Comparison of ENCODE assay signal across 13 cellular contexts in the genomic region with DNA sequence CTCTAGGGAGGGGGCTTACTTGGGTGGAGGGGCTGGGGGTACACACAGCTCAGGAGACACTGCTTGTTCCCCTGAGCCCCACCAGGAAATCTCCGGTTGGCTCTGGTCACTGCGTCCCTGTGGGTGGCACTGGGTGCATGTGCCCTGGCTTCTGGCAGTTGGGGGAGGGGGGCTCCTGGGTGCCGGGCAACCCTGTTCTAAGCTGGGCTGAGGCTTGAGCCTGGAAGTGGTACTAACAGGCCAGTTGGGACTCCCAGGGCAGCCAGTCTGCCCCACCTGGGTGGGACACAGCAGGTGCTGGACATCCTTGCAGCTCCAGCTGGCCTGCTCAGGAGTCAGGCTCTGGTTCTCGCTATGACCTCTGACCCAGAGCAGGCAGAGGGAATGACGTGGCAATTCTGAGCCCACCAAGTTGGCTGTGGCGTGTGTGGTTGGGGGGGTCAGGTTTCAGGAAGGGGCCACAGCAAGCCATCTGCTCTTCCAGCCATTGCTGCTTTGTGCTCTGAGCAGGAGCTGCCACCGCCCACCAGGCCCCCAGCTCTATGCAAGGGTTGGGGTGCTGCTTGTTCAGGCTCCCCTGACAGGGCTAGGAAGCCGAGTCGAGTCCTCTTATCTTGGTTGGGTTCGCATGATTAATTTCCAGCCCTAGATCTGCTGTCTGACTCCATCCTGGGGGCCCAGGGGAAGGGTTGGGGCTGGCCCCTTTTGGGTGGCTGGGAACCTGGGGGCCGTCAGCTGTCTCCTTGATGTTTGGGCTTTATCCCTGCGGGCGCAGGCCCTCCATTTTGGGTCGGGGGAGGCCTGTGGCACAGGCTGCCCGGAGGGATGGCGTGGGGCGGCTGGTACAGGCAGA. TPM values are rescaled to one million over a fixed set of nuclear protein-coding genes. Genes with fewer than 3 reads are reported as not detected.
DNase-seq lines count a peak whose midpoint lies in the region; ATAC-seq, FAIRE-seq and TF ChIP-seq lines count a peak whose summit lies in the region.
"Had no signal": no experiment of that assay in that cellular context is flagged by ENCODE, and none has a peak within 500 bp of the region (broad histone marks: within the 10 kb centered on the region; RNA-seq: fewer than 3 reads in every experiment).

No MANE protein-coding gene starts in this region.

- H4K5ac ChIP-seq in H1 (ENCODE audit: insufficient read length, low read depth, low read length) = peak overlapping the region; percentile 47

- ATAC-seq in GM18498 (IDR thresholded peaks at IDR 0.05; ENCODE audit: unreplicated experiment) = no peak
- ATAC-seq: gastroesophageal sphincter; stimulated activated naive B cell treated with anti-CD40 and anti-IgM and Interleukin-4, amounts not matched to agents 10 μg/mL and 1 μg/mL and 100 μg/mL, for 72 hours had no signal

- no peak overlapping the region for H2BK15ac ChIP-seq in H1 (ENCODE audit: low read length)

- H3K27me3 ChIP-seq in H1 (replicated peaks in 1 of 4; ENCODE audit: control insufficient read depth in 3 of 4, extremely low read depth in 1 of 4, insufficient read depth in 3 of 4, low read length in 3 of 4) (peaks cover 12 to 41% (median 33%) of the 10 kb centered on the region in 4 experiments), PC-9 (ENCODE audit: insufficient read depth, low read depth) (peaks cover 12% of the 10 kb centered on the region; the same call in 1 of the 2 replicates)

- no TSS peak for BruUV-seq in PC-9 (replicated peaks; lab: Mats Ljungman, UMichigan)

- no peak for TF ChIP-seq EP300 in H1 (IDR thresholded peaks at IDR 0.05; ENCODE audit: borderline replicate concordance in 1 of 2, low read depth in 2 of 2, low read length in 2 of 2)

- DNase-seq in stimulated activated CD4-positive, alpha-beta T cell treated with anti-CD3 and anti-CD28 coated beads, Interleukin-1b, Interleukin-23, amount 100 ng/mL, for 48 hours = peak; percentile 25
- no peak for DNase-seq in stimulated activated CD4-positive, alpha-beta T cell treated with anti-CD3 and anti-CD28 coated beads, Interleukin-12 subunit alpha, Interleukin-12 subunit beta, amount 100 ng/mL, for 4 hours
- DNase-seq in T-helper 2 cell treated with Interferon-gamma antibody and Interleukin-4, amounts not matched to agents 5 μg/mL and 100 μg/mL, for 36 hours (ENCODE audit: low spot score) = peak; percentile 35
- DNase-seq in H1 (ENCODE audit: low read depth in 1 of 2, low spot score in 2 of 2) (no peak), PC-9 (no peak), occipital lobe (lab: John Stamatoyannopoulos, UW) (no peak), NCI-H128 (lab: John Stamatoyannopoulos, UW; ENCODE audit: unreplicated experiment) (no peak)
- DNase-seq: effector CD8-positive, alpha-beta T cell; stimulated activated naive B cell treated with anti-CD40 and anti-IgM and Interleukin-4, amounts not matched to agents 10 μg/mL and 1 μg/mL and 100 μg/mL, for 72 hours had no signal

- peak overlapping the region; percentile 39; the same call in 1 of the 2 replicates for H2AK5ac ChIP-seq in H1 (ENCODE audit: low read depth, low read length)

- H3K9ac ChIP-seq in H1 (replicated peaks in 1 of 4; ENCODE audit: extremely low read depth in 1 of 4, low read depth in 3 of 4, low read length in 3 of 4) = no peak overlapping the region

- H3K9me2 ChIP-seq in PC-9 (ENCODE audit: insufficient read depth) = no peaks in the 10 kb centered on the region

- no peak for TF ChIP-seq POLR2A in H1 (IDR thresholded peaks at IDR 0.05; ENCODE audit: control extremely low read depth in 1 of 2, low read depth in 2 of 2, low read length in 2 of 2)

- peak overlapping the region; percentile 42 for H4K91ac ChIP-seq in H1 (replicated peaks; ENCODE audit: insufficient read length, low read length)

- H3K4me3 Mint-ChIP-seq in T-helper 2 cell treated with Interferon-gamma antibody and Interleukin-4, amounts not matched to agents 5 μg/mL and 100 μg/mL, for 36 hours = peak overlapping the region; percentile 70

- peak overlapping the region in 1 of 2 experiments; percentile 14; a peak in 2 of 4 replicates for H3K4me2 ChIP-seq in H1 (ENCODE audit: insufficient read depth in 1 of 2, low read depth in 2 of 2, low read length in 2 of 2)
- H3K4me2 ChIP-seq in PC-9 = no peak overlapping the region

- no peak overlapping the region for H3K23ac ChIP-seq in H1 (ENCODE audit: insufficient read length)

- H2BK5ac ChIP-seq in H1 (ENCODE audit: low read depth, low read length) = peak overlapping the region; percentile 84

- H3F3A ChIP-seq in PC-9 (ENCODE audit: insufficient read depth, low read depth) = peaks cover 25% of the 10 kb centered on the region; the same call in 1 of the 2 replicates

- POLR2A ChIA-PET in H1 (lab: Charles Lee; ENCODE audit: partially characterized antibody) (interaction anchor here (1.0 to 1.9 kb wide), 8 partner anchors 9 to 54 kb away, joined by 3 to 8 read pairs (median 4); partner anchors contain the start of gene TCEA2), PC-9 (lab: Charles Lee; ENCODE audit: unreplicated experiment) (no interaction called here)

- H3K14ac ChIP-seq in H1 (ENCODE audit: insufficient read length) = no peak overlapping the region

- peaks cover 0 to 3% of the 10 kb centered on the region in 2 experiments for H4K20me1 ChIP-seq in H1 (replicated peaks in 1 of 2; ENCODE audit: control insufficient read depth in 1 of 2, insufficient read depth in 2 of 2, low read length in 2 of 2)
- peaks cover 12% of the 10 kb centered on the region for H4K20me1 ChIP-seq in PC-9 (ENCODE audit: insufficient read depth)

- H4K8ac ChIP-seq in H1 (ENCODE audit: extremely low read depth, insufficient read depth, low read length) = no peak overlapping the region

- H3K79me1 ChIP-seq in H1 (ENCODE audit: low read depth, low read length) = no peaks in the 10 kb centered on the region; the same call in 1 of the 2 replicates

- no peak overlapping the region for H3K4ac ChIP-seq in H1 (replicated peaks; ENCODE audit: insufficient read length, low read depth, low read length)

- peaks cover 3% of the 10 kb centered on the region; the same call in 1 of the 2 replicates for H3K23me2 ChIP-seq in H1 (ENCODE audit: low read depth, low read length)

- CTCF ChIA-PET in H1 (lab: Charles Lee; ENCODE audit: partially characterized antibody) = interaction anchor here (1.0 to 7.3 kb wide), 13 partner anchors 9 to 105 kb away, joined by 3 to 73 read pairs (median 3); partner anchors contain the start of genes LKAAEAR1, PRPF6 and TCEA2
- CTCF ChIA-PET in PC-9 (lab: Charles Lee) = no interaction called here

- H3K27me3 Mint-ChIP-seq in T-helper 2 cell treated with Interferon-gamma antibody and Interleukin-4, amounts not matched to agents 5 μg/mL and 100 μg/mL, for 36 hours (ENCODE audit: low read depth) = no peaks in the 10 kb centered on the region

- H2BK20ac ChIP-seq in H1 (ENCODE audit: low read length) = peak overlapping the region; percentile 61; the same call in 1 of the 2 replicates

- peaks cover 42% of the 10 kb centered on the region for H3K4me1 Mint-ChIP-seq in T-helper 2 cell treated with Interferon-gamma antibody and Interleukin-4, amounts not matched to agents 5 μg/mL and 100 μg/mL, for 36 hours (ENCODE audit: low read depth)

- intact Hi-C loops in PC-9 (cut with micrococcal nuclease; ENCODE audit: unreplicated experiment) = no loop called here

- no peaks in the 10 kb centered on the region for H3K9me3 ChIP-seq in H1 (ENCODE audit: insufficient read depth in 2 of 2, low read depth in 1 of 2, low read length in 1 of 2)
- H3K9me3 ChIP-seq in PC-9 (ENCODE audit: insufficient read depth, low read depth) = no peaks in the 10 kb centered on the region
- H3K9me3 ChIP-seq: gastroesophageal sphincter, HAP-1 had no signal

- H2BK120ac ChIP-seq in H1 (replicated peaks; ENCODE audit: low read depth, low read length) = no peak overlapping the region

- H2AFZ ChIP-seq in H1 (ENCODE audit: low read length) (no peak overlapping the region), PC-9 (no peak overlapping the region)

- H2BK12ac ChIP-seq in H1 (ENCODE audit: low read depth, low read length) = 0 out of 2 replicates have a peak overlapping the region, but pooled peaks have one; percentile 60

- no peak overlapping the region for H3K56ac ChIP-seq in H1 (replicated peaks; ENCODE audit: insufficient read length, low read depth, low read length)

- no peak overlapping the region for H3K4me3 ChIP-seq in H1 (ENCODE audit: extremely low read depth in 1 of 4, insufficient read depth in 2 of 4, low read depth in 3 of 4, low read length in 4 of 4)
- no peak overlapping the region for H3K4me3 ChIP-seq in PC-9
- H3K4me3 ChIP-seq: gastroesophageal sphincter, HAP-1 had no signal

- TF ChIP-seq CTCF in H1 (IDR thresholded peaks at IDR 0.05; ENCODE audit: control extremely low read depth in 1 of 3, insufficient read depth in 1 of 3, low read depth in 1 of 3, low read length in 3 of 3) (no peak), PC-9 (conservative IDR thresholded peaks at IDR 0.05) (no peak)

- H3K36me3 Mint-ChIP-seq in T-helper 2 cell treated with Interferon-gamma antibody and Interleukin-4, amounts not matched to agents 5 μg/mL and 100 μg/mL, for 36 hours (ENCODE audit: low read depth) = peaks cover 10% of the 10 kb centered on the region

- FAIRE-seq in H1 (lab: Jason Lieb, UNC) = no peak

- H3K36me3 ChIP-seq in H1 (ENCODE audit: control insufficient read depth in 2 of 4, insufficient read depth in 4 of 4, low read length in 3 of 4) (peaks cover 4 to 11% (median 7%) of the 10 kb centered on the region in 4 experiments; a peak in 5 of 8 replicates), PC-9 (ENCODE audit: low read depth) (no peaks in the 10 kb centered on the region)

- H3K27ac Mint-ChIP-seq in T-helper 2 cell treated with Interferon-gamma antibody and Interleukin-4, amounts not matched to agents 5 μg/mL and 100 μg/mL, for 36 hours = peak overlapping the region; percentile 79
- H3K27ac Mint-ChIP-seq: stimulated activated naive B cell treated with anti-CD40 and anti-IgM and Interleukin-4, amounts not matched to agents 10 μg/mL and 1 μg/mL and 100 μg/mL, for 72 hours had no signal

- 79% methylated on average over 12 of the region's 17 CpGs; no CpG with 5 or more reads in 1 of the 2 experiments for WGBS in H1 (ENCODE audit: extremely low coverage in 1 of 2, insufficient coverage in 1 of 2, insufficient read length in 1 of 2, insufficient replicate concordance in 2 of 2, low coverage in 1 of 2, low lambda C conversion rate in 2 of 2, missing lambda C conversion rate in 1 of 2), 2 experiments

- no peak for TF ChIP-seq RAD21 in H1 (IDR thresholded peaks at IDR 0.05 in 1 of 2, conservative IDR thresholded peaks at IDR 0.05 in 1 of 2; ENCODE audit: low read depth in 2 of 2, low read length in 2 of 2)

- H3K18ac ChIP-seq in H1 (ENCODE audit: extremely low read depth, low read length) = peak overlapping the region; percentile 83; the same call in 1 of the 2 replicates

- no peaks in the 10 kb centered on the region for H3K9me3 Mint-ChIP-seq in T-helper 2 cell treated with Interferon-gamma antibody and Interleukin-4, amounts not matched to agents 5 μg/mL and 100 μg/mL, for 36 hours
- H3K9me3 Mint-ChIP-seq: stimulated activated naive B cell treated with anti-CD40 and anti-IgM and Interleukin-4, amounts not matched to agents 10 μg/mL and 1 μg/mL and 100 μg/mL, for 72 hours had no signal

- H3K79me2 ChIP-seq in H1 (ENCODE audit: control insufficient read depth in 1 of 2, insufficient read depth in 2 of 2, low read length in 2 of 2) = no peaks in the 10 kb centered on the region
- no peaks in the 10 kb centered on the region for H3K79me2 ChIP-seq in PC-9 (ENCODE audit: low read depth)

- H3K4me1 ChIP-seq in H1 (replicated peaks in 1 of 4; ENCODE audit: control insufficient read depth in 3 of 4, insufficient read depth in 4 of 4, low read length in 3 of 4) = peaks cover 0 to 19% (median 15%) of the 10 kb centered on the region in 4 experiments; a peak in 6 of 7 replicates
- peaks cover 13% of the 10 kb centered on the region; the same call in 1 of the 2 replicates for H3K4me1 ChIP-seq in PC-9 (replicated peaks; ENCODE audit: insufficient read depth)

- H3K27ac ChIP-seq in H1 (ENCODE audit: low read depth, low read length) (0 out of 2 replicates have a peak overlapping the region, but pooled peaks have one; percentile 19), PC-9 (no peak overlapping the region)
- H3K27ac ChIP-seq: gastroesophageal sphincter had no signal

RNA-seq across cellular contexts. Expression of gene C20orf204, which starts 0.6 kb away (rescaled TPM):
- 0.52 and 0.61 TPM in 2 replicates for total RNA-seq in H1 (2021; fragmentation: NEBNext Ultra II Directional; extraction: Animal tissue kit (Norgen Biotek cat#: 25700))
- 0.39 and 0.96 TPM in 2 replicates for polyA plus RNA-seq in H1 (2011; rRNA removed)
- 0.36 TPM for polyA plus RNA-seq in H1 (2011; cell fraction: cytosol; rRNA removed)
- polyA plus RNA-seq in H1 (2011; cell fraction: nucleus; rRNA removed) = 2.6 TPM
- 0.10 to 0.39 TPM (median 0.25 TPM) in 4 replicates for polyA plus RNA-seq in H1 (2012, experiment 1 of 2)
- 0.13 TPM for polyA plus RNA-seq in H1 (2012, experiment 2 of 2)
- polyA plus RNA-seq in H1 (2013, experiment 1 of 2) = 0.57 TPM
- 0.40 TPM for polyA plus RNA-seq in H1 (2013, experiment 2 of 2)
- polyA minus RNA-seq in H1 (2011; rRNA and poly(A)+ RNA removed) = 0.29 and 0.41 TPM in 2 replicates
- 0.22 TPM for polyA minus RNA-seq in H1 (2011; cell fraction: cytosol; rRNA and poly(A)+ RNA removed)
- polyA minus RNA-seq in H1 (2011; cell fraction: nucleus; rRNA and poly(A)+ RNA removed) = 2.3 TPM
- total RNA-seq in PC-9 (2021) (3.8 and 6.4 TPM in 2 replicates), occipital lobe (1.2 TPM)

RNA-seq across cellular contexts. Expression of gene SOX18, which starts 12.9 kb away (rescaled TPM):
- total RNA-seq in H1 (2021; fragmentation: NEBNext Ultra II Directional; extraction: Animal tissue kit (Norgen Biotek cat#: 25700)) = 0.23 TPM in 1 of 2 replicates, not detected in the other
- 0.08 and 0.09 TPM in 2 replicates for polyA plus RNA-seq in H1 (2011; rRNA removed)
- polyA plus RNA-seq in H1 (2011; cell fraction: cytosol; rRNA removed) = not detected
- 0.13 TPM for polyA plus RNA-seq in H1 (2011; cell fraction: nucleus; rRNA removed)
- 0.14 to 0.16 TPM in 2 of 4 replicates, not detected in the others for polyA plus RNA-seq in H1 (2012, experiment 1 of 2)
- 0.22 TPM for polyA plus RNA-seq in H1 (2012, experiment 2 of 2)
- 0.34 TPM for polyA plus RNA-seq in H1 (2013, experiment 1 of 2)
- 0.39 TPM for polyA plus RNA-seq in H1 (2013, experiment 2 of 2)
- not detected in 2 replicates for polyA minus RNA-seq in H1 (2011; rRNA and poly(A)+ RNA removed)
- polyA minus RNA-seq in H1 (2011; cell fraction: cytosol; rRNA and poly(A)+ RNA removed) = not detected
- 0.30 TPM for polyA minus RNA-seq in H1 (2011; cell fraction: nucleus; rRNA and poly(A)+ RNA removed)
- total RNA-seq in PC-9 (2021) (0.83 TPM in 1 of 2 replicates, not detected in the other), occipital lobe (0.31 TPM)
- polyA plus RNA-seq: BJ had no signal

RNA-seq across cellular contexts. Expression of gene TCEA2, which starts 26.4 kb away (rescaled TPM):
- total RNA-seq in H1 (2021; fragmentation: NEBNext Ultra II Directional; extraction: Animal tissue kit (Norgen Biotek cat#: 25700)) = 41.4 and 46.3 TPM in 2 replicates
- 42.3 and 66.0 TPM in 2 replicates for polyA plus RNA-seq in H1 (2011; rRNA removed)
- 52.5 TPM for polyA plus RNA-seq in H1 (2011; cell fraction: cytosol; rRNA removed)
- 118 TPM for polyA plus RNA-seq in H1 (2011; cell fraction: nucleus; rRNA removed)
- 34.2 to 60.1 TPM (median 48.8 TPM) in 4 replicates for polyA plus RNA-seq in H1 (2012, experiment 1 of 2)
- polyA plus RNA-seq in H1 (2012, experiment 2 of 2) = 35.4 TPM
- polyA plus RNA-seq in H1 (2013, experiment 1 of 2) = 55.3 TPM
- 51.7 TPM for polyA plus RNA-seq in H1 (2013, experiment 2 of 2)
- polyA minus RNA-seq in H1 (2011; rRNA and poly(A)+ RNA removed) = 9.5 and 12.8 TPM in 2 replicates
- polyA minus RNA-seq in H1 (2011; cell fraction: cytosol; rRNA and poly(A)+ RNA removed) = 14.2 TPM
- 35.6 TPM for polyA minus RNA-seq in H1 (2011; cell fraction: nucleus; rRNA and poly(A)+ RNA removed)
- total RNA-seq in PC-9 (2021) (100 and 156 TPM in 2 replicates), occipital lobe (36.0 TPM)

RNA-seq across cellular contexts. Expression of gene RGS19, which starts 42.7 kb away (rescaled TPM):
- 12.7 and 13.1 TPM in 2 replicates for total RNA-seq in H1 (2021; fragmentation: NEBNext Ultra II Directional; extraction: Animal tissue kit (Norgen Biotek cat#: 25700))
- polyA plus RNA-seq in H1 (2011; rRNA removed) = 16.8 and 21.9 TPM in 2 replicates
- polyA plus RNA-seq in H1 (2011; cell fraction: cytosol; rRNA removed) = 14.6 TPM
- 18.9 TPM for polyA plus RNA-seq in H1 (2011; cell fraction: nucleus; rRNA removed)
- polyA plus RNA-seq in H1 (2012, experiment 1 of 2) = 9.5 to 12.1 TPM (median 10.6 TPM) in 4 replicates
- polyA plus RNA-seq in H1 (2012, experiment 2 of 2) = 8.8 TPM
- polyA plus RNA-seq in H1 (2013, experiment 1 of 2) = 9.0 TPM
- polyA plus RNA-seq in H1 (2013, experiment 2 of 2) = 8.9 TPM
- polyA minus RNA-seq in H1 (2011; rRNA and poly(A)+ RNA removed) = 4.3 and 4.8 TPM in 2 replicates
- 8.7 TPM for polyA minus RNA-seq in H1 (2011; cell fraction: cytosol; rRNA and poly(A)+ RNA removed)
- 6.3 TPM for polyA minus RNA-seq in H1 (2011; cell fraction: nucleus; rRNA and poly(A)+ RNA removed)
- total RNA-seq in PC-9 (2021) (33.3 and 39.2 TPM in 2 replicates), occipital lobe (10.1 TPM)

RNA-seq across cellular contexts. Expression of gene OPRL1, which starts 43.3 kb away (rescaled TPM):
- total RNA-seq in H1 (2021; fragmentation: NEBNext Ultra II Directional; extraction: Animal tissue kit (Norgen Biotek cat#: 25700)) = 0.52 and 0.63 TPM in 2 replicates
- 0.98 and 2.0 TPM in 2 replicates for polyA plus RNA-seq in H1 (2011; rRNA removed)
- polyA plus RNA-seq in H1 (2011; cell fraction: cytosol; rRNA removed) = 1.3 TPM
- polyA plus RNA-seq in H1 (2011; cell fraction: nucleus; rRNA removed) = 2.1 TPM
- polyA plus RNA-seq in H1 (2012, experiment 1 of 2) = 0.52 to 1.4 TPM (median 1.1 TPM) in 4 replicates
- 0.81 TPM for polyA plus RNA-seq in H1 (2012, experiment 2 of 2)
- 0.39 TPM for polyA plus RNA-seq in H1 (2013, experiment 1 of 2)
- polyA plus RNA-seq in H1 (2013, experiment 2 of 2) = 0.46 TPM
- 1.2 and 1.4 TPM in 2 replicates for polyA minus RNA-seq in H1 (2011; rRNA and poly(A)+ RNA removed)
- 1.4 TPM for polyA minus RNA-seq in H1 (2011; cell fraction: cytosol; rRNA and poly(A)+ RNA removed)
- 0.50 TPM for polyA minus RNA-seq in H1 (2011; cell fraction: nucleus; rRNA and poly(A)+ RNA removed)
- 1.5 and 2.7 TPM in 2 replicates for total RNA-seq in PC-9 (2021)
- total RNA-seq in occipital lobe = 14.3 TPM

Comparison
In these comparisons a context has a peak if more than half of its experiments do, and no peak if none do; other contexts are left out.
1. DNase-seq: peak in stimulated activated CD4-positive, alpha-beta T cell treated with anti-CD3 and anti-CD28 coated beads, Interleukin-1b, Interleukin-23, amount 100 ng/mL, for 48 hours (single experiment) and T-helper 2 cell treated with Interferon-gamma antibody and Interleukin-4, amounts not matched to agents 5 μg/mL and 100 μg/mL, for 36 hours (single experiment); none in stimulated activated CD4-positive, alpha-beta T cell treated with anti-CD3 and anti-CD28 coated beads, Interleukin-12 subunit alpha, Interleukin-12 subunit beta, amount 100 ng/mL, for 4 hours (single experiment), H1 (0 of 2), PC-9 (0 of 2), occipital lobe (single experiment) and NCI-H128 (single experiment).